ENCODE assay signal across 9 cellular contexts in the genomic region with DNA sequence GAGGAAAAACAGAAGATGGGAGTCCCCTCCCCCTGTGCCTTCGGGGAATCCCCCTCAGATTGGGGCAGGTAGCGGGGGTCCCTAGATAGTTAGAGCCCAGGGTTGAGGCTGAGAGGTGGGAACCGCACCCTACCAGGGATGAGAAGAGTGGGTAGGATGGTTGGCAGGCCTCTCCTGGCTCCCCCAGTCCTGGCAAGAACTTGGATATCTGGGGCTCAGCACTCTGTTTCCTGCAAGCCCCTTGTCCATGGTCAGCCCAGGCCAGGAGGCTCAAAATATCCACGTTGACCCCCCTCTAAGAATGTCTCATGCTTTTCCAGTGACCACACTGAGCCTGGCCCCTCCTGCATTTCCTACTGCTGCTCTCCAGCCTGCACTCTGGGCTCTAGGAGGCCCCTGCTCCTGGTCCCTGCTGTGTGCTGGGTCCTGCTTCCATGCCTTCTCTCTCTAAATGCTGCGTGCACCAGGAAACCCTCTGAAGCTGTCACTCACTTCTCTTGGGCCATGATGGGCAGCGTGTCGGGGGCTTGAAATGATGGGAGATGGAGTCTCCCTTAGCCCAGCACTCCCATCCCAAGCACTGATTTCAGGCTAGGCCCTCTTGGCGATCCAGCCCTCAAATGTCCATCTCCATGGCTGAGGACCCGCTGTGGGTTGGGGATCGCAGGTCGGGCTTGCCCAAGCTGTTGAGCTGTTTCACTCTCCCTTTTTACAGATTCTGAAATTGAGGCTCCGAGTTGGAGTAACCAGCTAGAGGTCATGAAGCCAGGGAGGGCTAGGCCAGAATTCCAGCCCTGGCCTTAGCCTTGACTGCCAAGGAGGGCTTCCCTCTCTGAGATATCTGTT. TPM values are rescaled to one million over a fixed set of nuclear protein-coding genes. Genes with fewer than 3 reads are reported as not detected.
DNase-seq lines count a peak whose midpoint lies in the region; FAIRE-seq and TF ChIP-seq lines count a peak whose summit lies in the region.
"Had no signal": no experiment of that assay in that cellular context is flagged by ENCODE, and none has a peak within 500 bp of the region (broad histone marks: within the 10 kb centered on the region; RNA-seq: fewer than 3 reads in every experiment).

No MANE protein-coding gene starts in this region.

- TF ChIP-seq POLR2A in H54 (IDR thresholded peaks at IDR 0.05; ENCODE audit: low read depth, low read length): no peak

- H4K20me1 ChIP-seq in MM.1S (ENCODE audit: insufficient read depth, low read length): no peaks in the 10 kb centered on the region

- H3K27ac ChIP-seq in AG04450 (ENCODE audit: low read depth, low read length): peak overlapping the region; percentile 39
- H3K27ac ChIP-seq in MM.1S (ENCODE audit: low read length): no peak overlapping the region

- H3K4me1 Mint-ChIP-seq in nephron: peaks cover 41% of the 10 kb centered on the region

- H3K36me3 Mint-ChIP-seq in nephron (ENCODE audit: low read depth): peaks cover 28% of the 10 kb centered on the region

- H3K9me3 ChIP-seq in AG04450 (ENCODE audit: control insufficient read depth, insufficient read depth, low read length) (no peaks in the 10 kb centered on the region; the same call in 1 of the 2 replicates), MM.1S (replicated peaks; ENCODE audit: insufficient read depth, low read length) (no peaks in the 10 kb centered on the region)

- no peak for FAIRE-seq in H54 (lab: Jason Lieb, UNC)

- H3K4me3 ChIP-seq in AG04450 (ENCODE audit: low read depth, low read length): peak overlapping the region; percentile 93
- no peak overlapping the region for H3K4me3 ChIP-seq in MM.1S (ENCODE audit: low read length)

- CTCF ChIA-PET in AG04450 (lab: Charles Lee): interaction anchor here (1.4 kb wide), 1 partner anchor 18 kb away, joined by 6 read pairs; no protein-coding TSS in a partner anchor

- H3K4me3 Mint-ChIP-seq in nephron: peak overlapping the region; percentile 85 to 90 (median 86)

- 0 out of 2 replicates have a peak, but pooled peaks cover 5% of the 10 kb centered on the region for H3F3A ChIP-seq in MM.1S (ENCODE audit: insufficient read depth, low read length)

- POLR2A ChIA-PET in AG04450 (lab: Yijun Ruan, JAX): no interaction called here

- TF ChIP-seq CTCF in AG04450 (IDR thresholded peaks at IDR 0.05; ENCODE audit: low read depth, low read length) (no peak), MM.1S (IDR thresholded peaks at IDR 0.05; ENCODE audit: low read length) (no peak), nephron (IDR thresholded peaks at IDR 0.05; ENCODE audit: unreplicated experiment in 3 of 3) (no peak)

- H2AFZ ChIP-seq in MM.1S (ENCODE audit: low read length): no peak overlapping the region

- no peak overlapping the region for H3K9ac ChIP-seq in MM.1S (ENCODE audit: low read length)

- H3K79me2 ChIP-seq in MM.1S (ENCODE audit: low read length): peaks cover 69% of the 10 kb centered on the region

- H3K36me3 ChIP-seq in MM.1S (replicated peaks; ENCODE audit: insufficient read depth, low read length): no peaks in the 10 kb centered on the region

- H3K4me2 ChIP-seq in MM.1S (ENCODE audit: low read depth, low read length): peak overlapping the region; percentile 92; the same call in 1 of the 2 replicates

- H3K9me2 ChIP-seq in MM.1S (replicated peaks; ENCODE audit: insufficient read depth, low read length): no peaks in the 10 kb centered on the region

- H3K4me1 ChIP-seq in MM.1S (ENCODE audit: low read length): peaks cover 11% of the 10 kb centered on the region

- H3K27me3 ChIP-seq in AG04450 (ENCODE audit: control insufficient read depth, insufficient read depth, low read length) (no peaks in the 10 kb centered on the region), MM.1S (replicated peaks; ENCODE audit: insufficient read depth, low read length) (no peaks in the 10 kb centered on the region)

- H3K9me3 Mint-ChIP-seq in nephron: no peaks in the 10 kb centered on the region

- no peaks in the 10 kb centered on the region for H3K27me3 Mint-ChIP-seq in nephron (ENCODE audit: low read depth)

- peak overlapping the region; percentile 49 to 87 (median 59) for H3K27ac Mint-ChIP-seq in nephron

- DNase-seq in AG04450 (ENCODE audit: low read depth, low spot score): no peak
- DNase-seq in MM.1S: no peak
- DNase-seq in dermis blood vessel endothelial cell: peak; percentile 85
- no peak for DNase-seq in NCI-H2029 (lab: John Stamatoyannopoulos, UW)
- DNase-seq in SW480 (ENCODE audit: low spot score): no peak
- no peak for DNase-seq in H54 (ENCODE audit: insufficient read length, low spot score)
- DNase-seq in amniotic stem cell (lab: John Stamatoyannopoulos, UW): no peak

RNA-seq across cellular contexts. Expression of a gene that starts 2.0 kb away (rescaled TPM):
- polyA plus RNA-seq in AG04450 (2011; rRNA removed): 12.6 and 17.1 TPM in 2 replicates
- polyA minus RNA-seq in AG04450 (2011; rRNA and poly(A)+ RNA removed): 21.6 and 26.2 TPM in 2 replicates
- 118 and 171 TPM in 2 replicates for total RNA-seq in dermis blood vessel endothelial cell

RNA-seq across cellular contexts. Expression of a gene that starts 3.6 kb away (rescaled TPM):
- polyA plus RNA-seq in AG04450 (2011; rRNA removed): 9.7 and 14.0 TPM in 2 replicates
- 19.5 and 24.1 TPM in 2 replicates for polyA minus RNA-seq in AG04450 (2011; rRNA and poly(A)+ RNA removed)
- total RNA-seq in dermis blood vessel endothelial cell: 18.0 and 34.8 TPM in 2 replicates

RNA-seq across cellular contexts. Expression of a gene that starts 16.4 kb away (rescaled TPM):
- polyA plus RNA-seq in AG04450 (2011; rRNA removed): 0.17 TPM in 1 of 2 replicates, not detected in the other
- polyA minus RNA-seq in AG04450 (2011; rRNA and poly(A)+ RNA removed): not detected in 2 replicates
- 0.14 and 0.17 TPM in 2 replicates for total RNA-seq in dermis blood vessel endothelial cell
- total RNA-seq: kidney epithelial cell had no signal

RNA-seq across cellular contexts. Expression of a gene that starts 25.9 kb away (rescaled TPM):
- 11.4 and 19.8 TPM in 2 replicates for polyA plus RNA-seq in AG04450 (2011; rRNA removed)
- 18.2 and 22.6 TPM in 2 replicates for polyA minus RNA-seq in AG04450 (2011; rRNA and poly(A)+ RNA removed)
- total RNA-seq in dermis blood vessel endothelial cell: 72.2 and 102 TPM in 2 replicates

RNA-seq across cellular contexts. Expression of a gene that starts 36.1 kb away (rescaled TPM):
- 11.3 and 15.2 TPM in 2 replicates for polyA plus RNA-seq in AG04450 (2011; rRNA removed)
- 11.4 and 14.3 TPM in 2 replicates for polyA minus RNA-seq in AG04450 (2011; rRNA and poly(A)+ RNA removed)
- 15.7 and 15.9 TPM in 2 replicates for total RNA-seq in dermis blood vessel endothelial cell
